Comparison of ENCODE assay signal across 9 cellular contexts in genomic region chr3:120907659-120908029, GRCh38. TPM values are rescaled to one million over a fixed set of nuclear protein-coding genes. Genes with fewer than 3 reads are reported as not detected.
DNase-seq lines count a peak whose midpoint lies in the region; ATAC-seq, FAIRE-seq and TF ChIP-seq lines count a peak whose summit lies in the region.
"Had no signal": no experiment of that assay in that cellular context is flagged by ENCODE, and none has a peak within 500 bp of the region (broad histone marks: within the 10 kb centered on the region; RNA-seq: fewer than 3 reads in every experiment).

No MANE protein-coding gene starts in this region.

- H3K9me3 ChIP-seq in astrocyte (ENCODE audit: insufficient read depth, low read depth, low read length): no peaks in the 10 kb centered on the region

- no peak overlapping the region for H3K27ac ChIP-seq in astrocyte (ENCODE audit: low read depth, low read length)

- TF ChIP-seq CTCF in astrocyte (IDR thresholded peaks at IDR 0.05; ENCODE audit: insufficient read depth, low read depth, low read length): no peak
- no peak for TF ChIP-seq CTCF in nephron progenitor cell (IDR thresholded peaks at IDR 0.05)

- peak overlapping the region; percentile 43 for H3K27ac Mint-ChIP-seq in astrocyte (ENCODE audit: unreplicated experiment)
- H3K27ac Mint-ChIP-seq in nephron progenitor cell: no peak overlapping the region

- H3K4me2 ChIP-seq in astrocyte (ENCODE audit: low read length): peak overlapping the region; percentile 96

- H3K4me1 Mint-ChIP-seq in astrocyte (ENCODE audit: low read depth, unreplicated experiment) (no peaks in the 10 kb centered on the region), nephron progenitor cell (peaks cover 24% of the 10 kb centered on the region)

- no peaks in the 10 kb centered on the region for H3K36me3 Mint-ChIP-seq in astrocyte (ENCODE audit: low read depth, unreplicated experiment)
- no peaks in the 10 kb centered on the region for H3K36me3 Mint-ChIP-seq in nephron progenitor cell (ENCODE audit: low read depth)

- no peak overlapping the region for H3K9ac ChIP-seq in astrocyte (ENCODE audit: low read length)

- ATAC-seq in HG02840 (IDR thresholded peaks at IDR 0.05; ENCODE audit: low FRiP score, unreplicated experiment): peak; percentile 28
- ATAC-seq in GM18858 (IDR thresholded peaks at IDR 0.05; ENCODE audit: unreplicated experiment): no peak
- ATAC-seq in HG02973 (IDR thresholded peaks at IDR 0.05; ENCODE audit: unreplicated experiment): no peak
- ATAC-seq in GM18868 (IDR thresholded peaks at IDR 0.05; ENCODE audit: unreplicated experiment): no peak

- DNase-seq in COR-L47 (lab: John Stamatoyannopoulos, UW) (peak; percentile 99), astrocyte (ENCODE audit: low read depth) (no peak), nephron progenitor cell (no peak)
- DNase-seq in activated CD8-positive, alpha-beta memory T cell treated with anti-CD3 and anti-CD28 coated beads for 24 hours: no peak
- DNase-seq: activated gamma-delta T cell treated with Interleukin-2 at 50 U/mL for 16 hours had no signal

- no peaks in the 10 kb centered on the region for H3K36me3 ChIP-seq in astrocyte (ENCODE audit: insufficient read depth, low read length)

- no peak overlapping the region for H2AFZ ChIP-seq in astrocyte (ENCODE audit: low read depth, low read length)

- H3K27me3 ChIP-seq in astrocyte (ENCODE audit: insufficient read depth, low read length): peaks cover 16% of the 10 kb centered on the region

- H3K4me3 Mint-ChIP-seq in astrocyte (ENCODE audit: unreplicated experiment) (peak overlapping the region; percentile 93), nephron progenitor cell (peak overlapping the region; percentile 90)

- H3K4me3 ChIP-seq in astrocyte (ENCODE audit: insufficient read depth, low read depth, low read length): peak overlapping the region; percentile 64

- H3K4me1 ChIP-seq in astrocyte (ENCODE audit: insufficient read depth, low read length): no peaks in the 10 kb centered on the region

- H3K9me3 Mint-ChIP-seq in astrocyte (ENCODE audit: unreplicated experiment) (no peaks in the 10 kb centered on the region), nephron progenitor cell (peaks cover 4% of the 10 kb centered on the region)

- no peaks in the 10 kb centered on the region for H3K27me3 Mint-ChIP-seq in astrocyte (ENCODE audit: low read depth, unreplicated experiment)
- H3K27me3 Mint-ChIP-seq in nephron progenitor cell (ENCODE audit: low read depth, poor library complexity): peaks cover 41% of the 10 kb centered on the region

- FAIRE-seq in astrocyte (lab: Jason Lieb, UNC): no peak

- no peaks in the 10 kb centered on the region for H4K20me1 ChIP-seq in astrocyte (ENCODE audit: insufficient read depth, low read length)

- H3K79me2 ChIP-seq in astrocyte (ENCODE audit: insufficient read depth, low read length): no peaks in the 10 kb centered on the region

RNA-seq across cellular contexts. Expression of gene STXBP5L, which starts 0.4 kb away (rescaled TPM):
- total RNA-seq in astrocyte: 1.6 and 2.1 TPM in 2 replicates
